Comparison of ENCODE assay signal across 12 cellular contexts in genomic region chr10:119132521-119133345, GRCh38. TPM values are rescaled to one million over a fixed set of nuclear protein-coding genes. Genes with fewer than 3 reads are reported as not detected.
DNase-seq lines count a peak whose midpoint lies in the region; ATAC-seq and TF ChIP-seq lines count a peak whose summit lies in the region.
"Had no signal": no experiment of that assay in that cellular context is flagged by ENCODE, and none has a peak within 500 bp of the region (broad histone marks: within the 10 kb centered on the region; RNA-seq: fewer than 3 reads in every experiment).

No MANE protein-coding gene starts in this region.

- no peak for DNase-seq in CD4-positive, alpha-beta memory T cell
- DNase-seq in OCI-LY7 (ENCODE audit: low spot score), result no peak
- peak; percentile 29 for DNase-seq in pons (ENCODE audit: low spot score)
- DNase-seq in DMS114 treated with DMSO at 0.1 percent for 48 hours (lab: John Stamatoyannopoulos, UW; ENCODE audit: unreplicated experiment), result no peak
- no peak for DNase-seq in NCI-H1930 (lab: John Stamatoyannopoulos, UW)
- DNase-seq: activated CD8-positive, alpha-beta memory T cell treated with anti-CD3 and anti-CD28 coated beads, Interleukin-2, amount 50 U/mL, for 48 hours; cortex of kidney; DMS79 treated with DMSO at 0.1 percent for 48 hours; foreskin melanocyte; NCI-H524 had no signal

- H3K4me1 Mint-ChIP-seq in CD4-positive, alpha-beta memory T cell, result peaks cover 31 to 49% (median 38%) of the 10 kb centered on the region in 4 donors
- peaks cover 66% of the 10 kb centered on the region for H3K4me1 Mint-ChIP-seq in dendritic cell treated with granulocyte-macrophage colony-stimulating factor and Interleukin-4, amounts not matched to agents 40 ng/mL and 50 ng/mL, for 4 days (ENCODE audit: low read depth)

- H4K20me1 ChIP-seq in OCI-LY7 (ENCODE audit: insufficient read depth, low read length), result no peaks in the 10 kb centered on the region

- H3K9me3 ChIP-seq in CD4-positive, alpha-beta memory T cell (ENCODE audit: control insufficient read depth in 1 of 2, low read length in 2 of 2), result no peaks in the 10 kb centered on the region
- H3K9me3 ChIP-seq in OCI-LY7 (ENCODE audit: low read length), result no peaks in the 10 kb centered on the region

- POLR2A ChIA-PET in CD4-positive, alpha-beta memory T cell (lab: Charles Lee; ENCODE audit: partially characterized antibody), result interaction anchor here (0.6 to 3.6 kb wide), 10 partner anchors 14 to 518 kb away, joined by 3 to 23 read pairs (median 6); partner anchors contain the start of genes BAG3, DENND10, EIF3A and GRK5
- POLR2A ChIA-PET in OCI-LY7 (lab: Charles Lee), result interaction anchor here (0.6 to 1.1 kb wide), 4 partner anchors 12 to 100 kb away, joined by 3 to 5 read pairs (median 4); no protein-coding TSS in a partner anchor

- peak overlapping the region in 4 of 8 donors; percentile 33 to 96 (median 90) for H3K4me3 Mint-ChIP-seq in CD4-positive, alpha-beta memory T cell
- H3K4me3 Mint-ChIP-seq in dendritic cell treated with granulocyte-macrophage colony-stimulating factor and Interleukin-4, amounts not matched to agents 40 ng/mL and 50 ng/mL, for 4 days, result peak overlapping the region; percentile 62

- intact Hi-C loops in CD4-positive, alpha-beta memory T cell (cut with micrococcal nuclease), result loop anchor here (5.0 kb wide), 1 partner anchor 45 kb away; the partner anchor contains the start of gene PRDX3
- intact Hi-C loops in OCI-LY7 (cut with micrococcal nuclease; ENCODE audit: unreplicated experiment), result no loop called here
- intact Hi-C loops in dendritic cell treated with granulocyte-macrophage colony-stimulating factor and Interleukin-4, amounts not matched to agents 40 ng/mL and 50 ng/mL, for 4 days (cut with micrococcal nuclease), result no loop called here

- CTCF ChIA-PET in CD4-positive, alpha-beta memory T cell (lab: Charles Lee; ENCODE audit: partially characterized antibody), result interaction anchor here (1.3 to 2.0 kb wide), 3 partner anchors 31 to 66 kb away, joined by 3 to 6 read pairs (median 4); no protein-coding TSS in a partner anchor
- CTCF ChIA-PET in OCI-LY7 (lab: Charles Lee; ENCODE audit: unreplicated experiment), result interaction anchor here (0.6 kb wide), 1 partner anchor 51 kb away, joined by 3 read pairs; no protein-coding TSS in a partner anchor

- H3K36me3 ChIP-seq in CD4-positive, alpha-beta memory T cell (ENCODE audit: insufficient read depth, low read length), result peaks cover 30% of the 10 kb centered on the region
- peaks cover 57% of the 10 kb centered on the region for H3K36me3 ChIP-seq in OCI-LY7 (ENCODE audit: insufficient read depth, low read length)

- H3K36me3 Mint-ChIP-seq in CD4-positive, alpha-beta memory T cell, result peaks cover 41 to 56% of the 10 kb centered on the region in 2 donors
- H3K36me3 Mint-ChIP-seq in dendritic cell treated with granulocyte-macrophage colony-stimulating factor and Interleukin-4, amounts not matched to agents 40 ng/mL and 50 ng/mL, for 4 days (ENCODE audit: low read depth), result peaks cover 61% of the 10 kb centered on the region

- H3K79me2 ChIP-seq in OCI-LY7 (ENCODE audit: insufficient read depth, low read depth, low read length), result no peaks in the 10 kb centered on the region

- peak overlapping the region; percentile 65 for H3K27ac ChIP-seq in CD4-positive, alpha-beta memory T cell (ENCODE audit: low read depth, low read length)
- peak overlapping the region; percentile 63 for H3K27ac ChIP-seq in OCI-LY7 (ENCODE audit: low read depth, low read length, poor library complexity, severe bottlenecking)

- TF ChIP-seq CTCF in OCI-LY7 (conservative IDR thresholded peaks at IDR 0.05; ENCODE audit: low read length), result no peak

- ATAC-seq in HG03139 (IDR thresholded peaks at IDR 0.05; ENCODE audit: unreplicated experiment), result no peak

- H3K27me3 Mint-ChIP-seq in CD4-positive, alpha-beta memory T cell, result no peaks in the 10 kb centered on the region
- H3K27me3 Mint-ChIP-seq in dendritic cell treated with granulocyte-macrophage colony-stimulating factor and Interleukin-4, amounts not matched to agents 40 ng/mL and 50 ng/mL, for 4 days, result no peaks in the 10 kb centered on the region

- H3K4me3 ChIP-seq in CD4-positive, alpha-beta memory T cell (ENCODE audit: low read length in 2 of 2), result no peak overlapping the region
- no peak overlapping the region for H3K4me3 ChIP-seq in OCI-LY7 (ENCODE audit: low read depth, low read length, poor library complexity, severe bottlenecking)

- BruUV-seq in OCI-LY7 (replicated peaks; lab: Mats Ljungman, UMichigan), result no TSS peak

- H3K4me2 ChIP-seq in OCI-LY7 (ENCODE audit: low read length), result no peak overlapping the region

- H3K27ac Mint-ChIP-seq in CD4-positive, alpha-beta memory T cell, result peak overlapping the region; percentile 31 to 99 (median 95)
- peak overlapping the region; percentile 91 for H3K27ac Mint-ChIP-seq in dendritic cell treated with granulocyte-macrophage colony-stimulating factor and Interleukin-4, amounts not matched to agents 40 ng/mL and 50 ng/mL, for 4 days

- H3K9me3 Mint-ChIP-seq in CD4-positive, alpha-beta memory T cell, result no peaks in the 10 kb centered on the region
- H3K9me3 Mint-ChIP-seq in dendritic cell treated with granulocyte-macrophage colony-stimulating factor and Interleukin-4, amounts not matched to agents 40 ng/mL and 50 ng/mL, for 4 days, result no peaks in the 10 kb centered on the region

- no peak overlapping the region for H2AFZ ChIP-seq in OCI-LY7 (ENCODE audit: low read length)

- no peaks in the 10 kb centered on the region for H3K9me2 ChIP-seq in OCI-LY7 (ENCODE audit: insufficient read depth, low read length)

- no peaks in the 10 kb centered on the region for H3K27me3 ChIP-seq in CD4-positive, alpha-beta memory T cell (ENCODE audit: insufficient read depth, low read length)

- peaks cover 40% of the 10 kb centered on the region for H3K4me1 ChIP-seq in CD4-positive, alpha-beta memory T cell (ENCODE audit: insufficient read depth, low read length)
- peaks cover 25% of the 10 kb centered on the region for H3K4me1 ChIP-seq in OCI-LY7 (ENCODE audit: insufficient read depth, low read length, poor library complexity, severe bottlenecking)

RNA-seq across cellular contexts. Expression of gene DENND10, which starts 28.8 kb away (rescaled TPM):
- 10 to 100 TPM; 48.0 to 53.4 TPM for total RNA-seq in CD4-positive, alpha-beta memory T cell
- polyA plus RNA-seq in CD4-positive, alpha-beta memory T cell, result 10 to 100 TPM; 54.9 to 76.7 TPM
- total RNA-seq in OCI-LY7 (2014; rRNA removed; shearing (Covaris generic)), result 17.8 and 18.0 TPM in 2 replicates
- 27.1 and 29.1 TPM in 2 replicates for total RNA-seq in OCI-LY7 (2022)

RNA-seq across cellular contexts. Expression of gene SFXN4, which starts 32.8 kb away (rescaled TPM):
- 10 to 100 TPM; 17.2 to 18.5 TPM for total RNA-seq in CD4-positive, alpha-beta memory T cell
- polyA plus RNA-seq in CD4-positive, alpha-beta memory T cell, result 10 to 100 TPM; 13.9 to 14.0 TPM
- total RNA-seq in OCI-LY7 (2014; rRNA removed; shearing (Covaris generic)), result 27.8 and 35.9 TPM in 2 replicates
- 38.8 and 46.4 TPM in 2 replicates for total RNA-seq in OCI-LY7 (2022)

RNA-seq across cellular contexts. Expression of gene PRDX3, which starts 45.9 kb away (rescaled TPM):
- 10 to 100 TPM; 34.3 to 38.2 TPM for total RNA-seq in CD4-positive, alpha-beta memory T cell
- 100 to 1,000 TPM; 125 to 127 TPM for polyA plus RNA-seq in CD4-positive, alpha-beta memory T cell
- 124 and 175 TPM in 2 replicates for total RNA-seq in OCI-LY7 (2014; rRNA removed; shearing (Covaris generic))
- 150 and 156 TPM in 2 replicates for total RNA-seq in OCI-LY7 (2022)

RNA-seq across cellular contexts. Expression of gene EIF3A, which starts 52.1 kb away (rescaled TPM):
- total RNA-seq in CD4-positive, alpha-beta memory T cell, result 100 to 1,000 TPM; 122 to 129 TPM
- polyA plus RNA-seq in CD4-positive, alpha-beta memory T cell, result 10 to 100 TPM; 29.8 to 81.7 TPM
- total RNA-seq in OCI-LY7 (2014; rRNA removed; shearing (Covaris generic)), result 83.0 and 96.2 TPM in 2 replicates
- total RNA-seq in OCI-LY7 (2022), result 161 and 171 TPM in 2 replicates
